ENCODE assay signal across 1 cellular context in the genomic region with DNA sequence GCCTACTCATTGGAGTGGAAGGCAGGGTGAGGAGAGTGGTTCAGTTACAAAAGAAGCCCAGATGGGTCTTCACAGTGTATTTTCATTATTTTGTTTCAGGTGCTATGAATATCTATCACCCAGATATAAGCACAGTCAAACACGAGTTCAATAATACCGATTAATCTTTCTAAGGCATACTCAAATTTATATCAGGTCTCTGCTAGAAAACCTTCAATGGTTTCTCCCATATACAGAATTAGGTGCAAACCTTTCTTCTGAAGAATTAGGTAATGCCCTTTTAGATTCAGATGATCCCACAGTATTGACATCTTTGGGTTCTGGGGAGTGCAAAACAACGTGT.
TF ChIP-seq lines count a peak whose summit lies in the region.

No MANE protein-coding gene starts in this region.

TF ChIP-seq in A549, 52 proteins besides CTCF, POLR2A, EP300 and RAD21 (continued from another document):
- TF ChIP-seq FOSL2 (IDR thresholded peaks at IDR 0.05) (no peak), FOSL2 (CRISPR knock-in tag; IDR thresholded peaks at IDR 0.05) (no peak), RNF2 (IDR thresholded peaks at IDR 0.05; ENCODE audit: borderline replicate concordance, low read depth) (no peak), HEYL (CRISPR knock-in tag; IDR thresholded peaks at IDR 0.05) (no peak), NR3C1 (IDR thresholded peaks at IDR 0.05) (no peak), ZSCAN20 (CRISPR knock-in tag; IDR thresholded peaks at IDR 0.05) (no peak), CBX2 (IDR thresholded peaks at IDR 0.05; ENCODE audit: borderline replicate concordance, low read depth) (no peak), HOXB5 (CRISPR knock-in tag; IDR thresholded peaks at IDR 0.05) (no peak), GATA3 (IDR thresholded peaks at IDR 0.05; ENCODE audit: borderline replicate concordance) (no peak), ZFP36 (IDR thresholded peaks at IDR 0.05; ENCODE audit: borderline replicate concordance, partially characterized antibody) (no peak), CHD2 (IDR thresholded peaks at IDR 0.05; ENCODE audit: low read length, partially characterized antibody) (no peak)
- TF ChIP-seq, protein P1, sequence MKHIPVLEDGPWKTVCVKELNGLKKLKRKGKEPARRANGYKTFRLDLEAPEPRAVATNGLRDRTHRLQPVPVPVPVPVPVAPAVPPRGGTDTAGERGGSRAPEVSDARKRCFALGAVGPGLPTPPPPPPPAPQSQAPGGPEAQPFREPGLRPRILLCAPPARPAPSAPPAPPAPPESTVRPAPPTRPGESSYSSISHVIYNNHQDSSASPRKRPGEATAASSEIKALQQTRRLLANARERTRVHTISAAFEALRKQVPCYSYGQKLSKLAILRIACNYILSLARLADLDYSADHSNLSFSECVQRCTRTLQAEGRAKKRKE (CRISPR knock-in tag; IDR thresholded peaks at IDR 0.05; ENCODE audit: low read depth) = no peak
TF ChIP-seq in A549: peak in this region for 0.
